7 cellular contexts compared by ENCODE assay signal in genomic region chr12:9417947-9418668, GRCh38.
DNase-seq lines count a peak whose midpoint lies in the region; ATAC-seq and TF ChIP-seq lines count a peak whose summit lies in the region.
"Not testable (repeated sequence)": the region's sequence is repeated elsewhere in the genome, so short reads cannot be mapped to it uniquely, and the experiment has no call there.

No MANE protein-coding gene starts in this region.

- not testable (repeated sequence) for H3K27me3 ChIP-seq in endodermal cell (ENCODE audit: control insufficient read depth, insufficient read depth, low read length, poor library complexity, severe bottlenecking); transverse colon

- H3K27ac Mint-ChIP-seq in Calu3 (ENCODE audit: unreplicated experiment); endodermal cell: not testable (repeated sequence)

- not testable (repeated sequence) for TF ChIP-seq CTCF in Calu3 (IDR thresholded peaks at IDR 0.05; ENCODE audit: unreplicated experiment); LNCaP clone FGC (IDR thresholded peaks at IDR 0.05; ENCODE audit: control insufficient read depth, extremely low read depth, insufficient read depth); endodermal cell (conservative IDR thresholded peaks at IDR 0.05); transverse colon (IDR thresholded peaks at IDR 0.05)

- H3K9me3 ChIP-seq in endodermal cell (ENCODE audit: control insufficient read depth, low read length); transverse colon: not testable (repeated sequence)

- not testable (repeated sequence) for H3K9ac ChIP-seq in endodermal cell (ENCODE audit: extremely low read depth, low read length, poor library complexity, severe bottlenecking)

- TF ChIP-seq EP300 in transverse colon (IDR thresholded peaks at IDR 0.05; ENCODE audit: low read depth) = not testable (repeated sequence)

- H3K27me3 Mint-ChIP-seq in Calu3 (ENCODE audit: unreplicated experiment); endodermal cell (ENCODE audit: insufficient read depth): not testable (repeated sequence)

- intact Hi-C loops in Calu3 (cut with micrococcal nuclease; ENCODE audit: unreplicated experiment); transverse colon (cut with DNase I; ENCODE audit: low total_unique reads): not testable (repeated sequence)

- not testable (repeated sequence) for H3K4me1 ChIP-seq in endodermal cell (ENCODE audit: control insufficient read depth, insufficient read depth, low read length); transverse colon

- BruUV-seq in Calu3 (replicated peaks; lab: Mats Ljungman, UMichigan) = TSS peak; percentile 42

- DNase-seq in Calu3 = not testable (repeated sequence)
- DNase-seq in LNCaP clone FGC (ENCODE audit: low read depth) = peak; percentile 2
- peak; percentile 51 for DNase-seq in activated CD8-positive, alpha-beta memory T cell treated with anti-CD3 and anti-CD28 coated beads for 24 hours
- peak; percentile 9 for DNase-seq in endodermal cell
- peak; percentile 71 for DNase-seq in left lobe of liver (ENCODE audit: low spot score)
- peak; percentile 81 for DNase-seq in mesenteric fat pad (ENCODE audit: low spot score)
- peak; percentile 63 for DNase-seq in transverse colon

- 0 out of 2 replicates have a peak overlapping the region, but pooled peaks have one; percentile 15 for H3K4me3 ChIP-seq in LNCaP clone FGC (ENCODE audit: low read depth, low read length)
- H3K4me3 ChIP-seq in endodermal cell (ENCODE audit: low read length); transverse colon: not testable (repeated sequence)

- in situ Hi-C loops in transverse colon (cut with MboI; ENCODE audit: low pct_ligation_motif_present in 1 of 4, low pct_unique_long_range_greater_than_20kb in 1 of 4, low sequenced_read_pairs in 3 of 4) = not testable (repeated sequence)

- peak; percentile 99 for ATAC-seq in left lobe of liver

- CTCF ChIA-PET in Calu3 (lab: Charles Lee) = not testable (repeated sequence)

- H3K27ac ChIP-seq in endodermal cell (ENCODE audit: low read depth, low read length) = not testable (repeated sequence)
- peak overlapping the region in 3 of 4 donors; percentile 41 to 71 (median 57) for H3K27ac ChIP-seq in transverse colon

- peaks cover 12% of the 10 kb centered on the region for H3K36me3 Mint-ChIP-seq in Calu3 (ENCODE audit: insufficient read depth, unreplicated experiment)
- H3K36me3 Mint-ChIP-seq in endodermal cell (ENCODE audit: low read depth) = not testable (repeated sequence)

- not testable (repeated sequence) for TF ChIP-seq POLR2A in transverse colon (IDR thresholded peaks at IDR 0.05)

- H3K9me3 Mint-ChIP-seq in Calu3 (ENCODE audit: low read depth, unreplicated experiment); endodermal cell: not testable (repeated sequence)

- H3K4me1 Mint-ChIP-seq in Calu3 (ENCODE audit: low read depth, unreplicated experiment); endodermal cell: not testable (repeated sequence)

- 77% methylated on average over 7 of the region's 16 CpGs; no CpG with 5 or more reads in 1 of the 2 experiments for WGBS in endodermal cell (ENCODE audit: insufficient coverage in 1 of 2, insufficient read length in 1 of 2), 2 experiments
- 67% methylated on average over 5 of the region's 16 CpGs; no CpG with 5 or more reads in 1 of the 2 donors for WGBS in transverse colon (ENCODE audit: low coverage in 1 of 2), 2 donors

- not testable (repeated sequence) for H3K4me3 Mint-ChIP-seq in Calu3 (ENCODE audit: low read depth, unreplicated experiment); endodermal cell

- not testable (repeated sequence) for H3K36me3 ChIP-seq in endodermal cell (ENCODE audit: control insufficient read depth, insufficient read depth, low read length); transverse colon
